Comparison of ENCODE assay signal across 8 cellular contexts in the genomic region with DNA sequence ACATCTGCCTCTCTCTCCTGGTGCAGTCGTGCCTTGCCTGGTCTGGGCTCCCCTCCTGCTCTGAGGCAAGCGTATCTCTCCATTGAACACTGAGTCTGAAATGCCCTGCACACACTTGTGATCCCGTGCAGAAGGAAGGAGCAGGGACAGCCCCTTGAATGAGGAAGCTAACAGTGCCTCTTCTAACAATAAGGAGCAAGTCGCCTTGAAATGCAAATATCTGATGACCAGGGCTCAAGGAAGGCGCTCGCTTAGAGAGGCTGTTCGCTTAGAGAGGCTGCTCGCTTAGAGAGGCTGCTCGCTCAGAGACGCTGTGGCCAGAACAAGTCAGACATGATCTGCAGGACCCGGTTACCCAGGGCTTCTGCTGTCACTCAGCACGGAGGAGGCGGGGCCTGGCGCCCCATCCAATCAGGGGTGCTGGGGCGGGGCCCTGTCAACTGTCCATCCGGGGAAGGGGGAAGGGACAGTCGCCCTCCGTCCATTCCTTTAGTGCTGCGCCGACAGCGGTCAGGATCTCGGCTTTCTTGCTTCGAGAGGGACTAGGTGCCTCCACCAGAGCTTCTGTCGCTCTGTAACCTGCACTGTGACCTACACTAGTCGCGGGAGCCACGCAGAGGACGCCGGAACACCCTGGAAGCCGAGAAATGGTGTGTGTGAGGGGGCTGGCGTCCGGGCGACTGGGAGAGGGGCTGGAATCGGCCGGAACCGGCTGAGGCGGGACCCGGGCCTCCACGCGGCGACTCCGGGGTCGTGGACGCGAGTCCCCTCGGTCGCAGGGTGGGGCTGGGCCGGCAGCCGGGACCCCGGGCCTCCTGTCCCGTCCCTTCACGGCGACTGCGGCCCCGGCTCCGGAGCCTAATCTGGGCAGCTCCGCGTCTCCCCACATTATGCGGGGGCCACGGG. TPM values are rescaled to one million over a fixed set of nuclear protein-coding genes. Genes with fewer than 3 reads are reported as not detected.
A peak's percentile ranks its signal among the peaks of the same experiment; 100 is the strongest.
DNase-seq lines count a peak whose midpoint lies in the region; ATAC-seq and TF ChIP-seq lines count a peak whose summit lies in the region.

Gene ZNF440, plus strand, starts transcription at position 473 of the 906 bp plus-strand sequence. Its CDS starts 175 bp downstream, at position 648.

- no peak for TF ChIP-seq CTCF in AG09309 (IDR thresholded peaks at IDR 0.05; ENCODE audit: control insufficient read depth, insufficient read depth, low read depth, low read length, missing control alignments)
- no peak for TF ChIP-seq CTCF in coronary artery (IDR thresholded peaks at IDR 0.05)

- peak; percentile 95 for ATAC-seq in GM18909 (IDR thresholded peaks at IDR 0.05; ENCODE audit: poor library complexity, unreplicated experiment)
- peak; percentile 99 for ATAC-seq in HG03159 (IDR thresholded peaks at IDR 0.05; ENCODE audit: unreplicated experiment)
- ATAC-seq in left lobe of liver = peak; percentile 99

- H3K4me3 ChIP-seq in AG09309 (ENCODE audit: control insufficient read depth, low read depth, low read length) (peak within 1 kb of the TSS; percentile 67), coronary artery (peak within 1 kb of the TSS; percentile 96)

- DNase-seq in AG09309 (ENCODE audit: low read depth) (peak; percentile 76), NCI-H446 treated with DMSO at 0.1 percent for 48 hours (lab: John Stamatoyannopoulos, UW) (peak; percentile 69), coronary artery (ENCODE audit: low spot score) (peak; percentile 98), left lobe of liver (ENCODE audit: low spot score) (peak; percentile 98)
- DNase-seq in activated CD4-positive, alpha-beta T cell treated with anti-CD3 and anti-CD28 coated beads for 4 hours = peak; percentile 76 to 78
- DNase-seq in stimulated activated CD4-positive, alpha-beta T cell treated with anti-CD3 and anti-CD28 coated beads, Interleukin-2, amount 100 ng/mL, for 24 hours = peak; percentile 91 to 94

- peak within 1 kb of the TSS; percentile 81 to 95 for H3K27ac ChIP-seq in coronary artery

RNA-seq across cellular contexts. Expression of gene ZNF440, which starts in this region (rescaled TPM):
- total RNA-seq in left lobe of liver = 4.7 TPM

Comparison
In these comparisons a context has a peak if more than half of its experiments do, and no peak if none do; other contexts are left out.
1. Peak in every context shown above with its lines: DNase-seq, ATAC-seq, H3K4me3 ChIP-seq and H3K27ac ChIP-seq.